Comparison of ENCODE assay signal across 12 cellular contexts in genomic region chr4:77432702-77433101, GRCh38.
DNase-seq lines count a peak whose midpoint lies in the region; ATAC-seq, FAIRE-seq and TF ChIP-seq lines count a peak whose summit lies in the region.
"Had no signal": no experiment of that assay in that cellular context is flagged by ENCODE, and none has a peak within 500 bp of the region (broad histone marks: within the 10 kb centered on the region; RNA-seq: fewer than 3 reads in every experiment).

No MANE protein-coding gene starts in this region.

- ATAC-seq in pancreas = peak; percentile 59 to 76 (median 64)
- ATAC-seq in HG03095 (IDR thresholded peaks at IDR 0.05; ENCODE audit: unreplicated experiment) = no peak

- 14 to 23% methylated on average over 3 of the region's 3 CpGs for WGBS in pancreas, 2 donors

- intact Hi-C loops in ascending aorta (cut with DNase I) (loop anchor here (2.0 to 5.0 kb wide), 2 partner anchors 48 to 190 kb away; no protein-coding TSS in a partner anchor), pancreas (cut with DNase I) (loop anchor here in 1 of 3 donors (10.0 kb wide), 1 partner anchor 48 kb away; no protein-coding TSS in a partner anchor)

- H3K27me3 ChIP-seq in ascending aorta (no peaks in the 10 kb centered on the region), pancreas (no peaks in the 10 kb centered on the region)
- H3K27me3 ChIP-seq: right atrium auricular region, suprapubic skin had no signal

- peaks cover 0 to 14% of the 10 kb centered on the region in 2 donors for H3K4me1 ChIP-seq in ascending aorta
- peaks cover 0 to 8% (median 5%) of the 10 kb centered on the region in 3 donors for H3K4me1 ChIP-seq in pancreas

- no peak for FAIRE-seq in pancreas (lab: Jason Lieb, UNC)
- FAIRE-seq: colon had no signal

- H3K9me3 ChIP-seq in ascending aorta (no peaks in the 10 kb centered on the region), pancreas (no peaks in the 10 kb centered on the region)
- H3K9me3 ChIP-seq: right atrium auricular region, suprapubic skin had no signal

- DNase-seq in GM10248 (ENCODE audit: extremely low spot score) = no peak
- DNase-seq in ascending aorta (ENCODE audit: low spot score in 2 of 2) = no peak
- no peak for DNase-seq in pancreas
- DNase-seq in midbrain (lab: John Stamatoyannopoulos, UW) = no peak
- no peak for DNase-seq in HCEC 1CT
- DNase-seq: activated naive CD8-positive, alpha-beta T cell treated with anti-CD3 and anti-CD28 coated beads, Interleukin-2, amount 10 ng/mL, durations not matched to agents 7 days and 5 days had no signal

- CTCF ChIA-PET in GM10248 (lab: Yijun Ruan, JAX) = interaction anchor here (0.8 to 1.9 kb wide), 9 partner anchors 10 to 1002 kb away, joined by 3 to 6 read pairs (median 3); no protein-coding TSS in a partner anchor

- H3K4me3 ChIP-seq in ascending aorta (no peak overlapping the region), pancreas (no peak overlapping the region)
- H3K4me3 ChIP-seq: K562, right atrium auricular region, suprapubic skin had no signal

- H3K27ac ChIP-seq in ascending aorta = peak overlapping the region; percentile 60 to 62
- no peak overlapping the region for H3K27ac ChIP-seq in pancreas
- H3K27ac ChIP-seq: right atrium auricular region, suprapubic skin had no signal

- H3K36me3 ChIP-seq in ascending aorta = no peaks in the 10 kb centered on the region
- no peaks in the 10 kb centered on the region for H3K36me3 ChIP-seq in pancreas
- H3K36me3 ChIP-seq: right atrium auricular region, suprapubic skin had no signal

- POLR2A ChIA-PET in GM10248 (lab: Yijun Ruan, JAX) = no interaction called here

- TF ChIP-seq CTCF in GM10248 (IDR thresholded peaks at IDR 0.05; ENCODE audit: control extremely low read depth, extremely low read depth, low read depth, missing control alignments) = peak; percentile 14
- peak; percentile 21; the same call in 1 of the 2 replicates for TF ChIP-seq CTCF in LNCAP (IDR thresholded peaks at IDR 0.05)
- TF ChIP-seq CTCF in ascending aorta (IDR thresholded peaks at IDR 0.05) = no peak
- TF ChIP-seq CTCF in pancreas (IDR thresholded peaks at IDR 0.05) = no peak

Comparison
In these comparisons a context has a peak if more than half of its experiments do, and no peak if none do; other contexts are left out.
1. CTCF ChIP-seq: peak in GM10248 (single experiment) and LNCAP (single experiment); none in ascending aorta (0 of 3) and pancreas (0 of 4).
2. H3K27ac ChIP-seq: peak in ascending aorta (2 of 2); none in pancreas (0 of 4).